26 cellular contexts compared by ENCODE assay signal in the genomic region with DNA sequence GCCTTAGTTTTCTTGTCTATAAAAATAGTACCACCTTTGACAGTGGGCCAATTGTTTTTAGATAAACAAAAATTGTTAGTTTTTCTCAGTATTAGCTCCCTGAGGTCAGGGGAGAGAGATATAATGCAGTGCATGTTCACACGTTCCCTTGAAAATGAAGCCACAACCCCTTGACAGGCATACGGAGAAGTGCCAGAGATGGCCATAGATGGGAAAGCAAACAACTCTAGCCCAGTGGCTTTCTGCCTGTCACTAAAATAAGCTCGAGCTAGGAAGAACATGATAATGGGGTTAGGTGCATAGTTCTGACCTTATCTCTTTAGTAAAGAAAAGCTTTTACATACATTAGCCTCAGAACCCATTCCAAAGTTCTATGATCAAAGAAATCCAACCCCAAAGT.
"Had no signal": no experiment of that assay in that cellular context is flagged by ENCODE, and none has a peak within 500 bp of the region (broad histone marks: within the 10 kb centered on the region; RNA-seq: fewer than 3 reads in every experiment).

No MANE protein-coding gene starts in this region.

- H3K36me3 ChIP-seq: gastrocnemius medialis, neutrophil, pancreas, spleen, thoracic aorta, tibial nerve, upper lobe of left lung had no signal

- DNase-seq: cerebellar nuclear complex; cortex of kidney; dorsolateral prefrontal cortex; effector CD8-positive, alpha-beta T cell; endodermal cell; foreskin fibroblast; gastrocnemius medialis; head of caudate nucleus; hippocampal formation; left colon; naive B cell; pancreas; retina; spleen; stimulated activated CD4-positive, alpha-beta T cell treated with anti-CD3 and anti-CD28 coated beads, Interleukin-4, amount 100 ng/mL, for 4 hours; stimulated activated naive CD8-positive, alpha-beta T cell treated with anti-CD3 and anti-CD28 coated beads, Interleukin-15, Interleukin-2, amounts not matched to agents 100 U/mL and 50 U/mL, for 24 hours; upper lobe of left lung had no signal

- H3K27me3 ChIP-seq: dorsolateral prefrontal cortex, gastrocnemius medialis, neutrophil, pancreas, spleen, tibial nerve, upper lobe of left lung had no signal

- H3K4me1 ChIP-seq: gastrocnemius medialis, pancreas, spleen, tibial nerve, upper lobe of left lung had no signal

- H3K9me3 ChIP-seq: gastrocnemius medialis, neutrophil, pancreas, tibial nerve, upper lobe of left lung had no signal

- H3K27ac ChIP-seq: dorsolateral prefrontal cortex, epithelial cell of prostate, gastrocnemius medialis, neutrophil, pancreas, spleen, thoracic aorta, tibial nerve, upper lobe of left lung had no signal

- H3K4me3 ChIP-seq: dorsolateral prefrontal cortex, gastrocnemius medialis, lung, pancreas, spleen, thoracic aorta, tibial nerve, upper lobe of left lung had no signal

- ATAC-seq: esophagus mucosa; gastrocnemius medialis; left colon; natural killer cell treated with Interleukin-12 subunit alpha and Interleukin-12 subunit beta and Interleukin-15 and Interleukin-18, amount 100 ng/mL, for 72 hours; pancreas; sciatic nerve; stimulated activated memory B cell treated with anti-CD40 and anti-IgM and Interleukin-4, amounts not matched to agents 10 μg/mL and 1 μg/mL and 100 μg/mL, for 72 hours; stimulated activated naive CD8-positive, alpha-beta T cell treated with anti-CD3 and anti-CD28 coated beads, Interleukin-15, Interleukin-2, amounts not matched to agents 100 U/mL and 50 U/mL, for 24 hours had no signal
